24 cellular contexts compared by ENCODE assay signal in the genomic region with DNA sequence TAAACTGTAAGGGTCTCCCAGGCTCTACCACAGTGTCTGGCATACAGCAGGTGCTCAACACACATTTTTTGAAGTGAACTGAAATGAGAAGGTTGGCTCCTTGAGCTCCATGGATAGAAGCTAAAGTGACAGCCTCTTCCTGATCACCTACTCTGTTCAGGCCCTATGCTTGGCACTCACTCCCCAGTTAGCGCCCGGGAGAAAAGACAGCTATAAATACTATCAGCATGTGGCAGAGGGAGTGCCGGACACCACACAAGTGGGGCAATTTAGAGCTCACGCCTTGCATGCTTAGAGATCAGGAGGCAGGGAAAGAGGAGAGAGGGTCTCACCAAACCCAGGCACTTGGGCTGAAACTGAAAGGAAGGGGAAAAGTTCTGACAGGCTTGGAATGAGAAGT.
"Had no signal": no experiment of that assay in that cellular context is flagged by ENCODE, and none has a peak within 500 bp of the region (broad histone marks: within the 10 kb centered on the region; RNA-seq: fewer than 3 reads in every experiment).

No MANE protein-coding gene starts in this region.

- H3K9me3 Mint-ChIP-seq: activated CD4-positive, alpha-beta T cell treated with anti-CD3 and anti-CD28 coated beads, Interleukin-2, amount 10 ng/mL, durations not matched to agents 24 days and 14 days; activated CD8-positive, alpha-beta T cell treated with anti-CD3 and anti-CD28 coated beads for 36 hours; activated naive CD4-positive, alpha-beta T cell treated with anti-CD3 and anti-CD28 coated beads, Interleukin-2, amount 10 ng/mL, durations not matched to agents 7 days and 5 days; activated T-cell treated with anti-CD3 and anti-CD28 coated beads, Interleukin-2, amount 50 U/mL, for 24 hours; activated T-helper 1 cell treated with anti-CD3 and anti-CD28 coated beads, Interleukin-12 subunit alpha, Interleukin-12 subunit beta, Interleukin-2, Interleukin-4 antibody, amounts not matched to agents 30 ng/mL and 10 ng/mL and 1 ng/mL, durations not matched to agents 14 hours and 24 hours and 36 hours; T-helper 1 cell treated with Interleukin-12 subunit alpha and Interleukin-12 subunit beta and Interleukin-4 antibody, amounts not matched to agents 30 μg/mL and 1 μg/mL, for 36 hours; T-helper 2 cell treated with Interferon-gamma antibody and Interleukin-4, amounts not matched to agents 5 μg/mL and 100 μg/mL, for 36 hours had no signal

- H3K36me3 ChIP-seq: cardiac muscle cell had no signal

- H3K27ac ChIP-seq: cardiac muscle cell, KMS-11 had no signal

- H3K4me3 ChIP-seq: cardiac muscle cell had no signal

- H3K4me3 Mint-ChIP-seq: activated CD4-positive, alpha-beta T cell treated with anti-CD3 and anti-CD28 coated beads, Interleukin-2, amount 10 ng/mL, durations not matched to agents 24 days and 14 days; activated CD8-positive, alpha-beta T cell treated with anti-CD3 and anti-CD28 coated beads for 36 hours; activated naive CD4-positive, alpha-beta T cell treated with anti-CD3 and anti-CD28 coated beads, Interleukin-2, amount 10 ng/mL, durations not matched to agents 7 days and 5 days; activated naive CD8-positive, alpha-beta T cell; activated T-cell treated with anti-CD3 and anti-CD28 coated beads, Interleukin-2, amount 50 U/mL, for 24 hours; activated T-helper 1 cell treated with anti-CD3 and anti-CD28 coated beads, Interleukin-12 subunit alpha, Interleukin-12 subunit beta, Interleukin-2, Interleukin-4 antibody, amounts not matched to agents 30 ng/mL and 10 ng/mL and 1 ng/mL, durations not matched to agents 14 hours and 24 hours and 36 hours; T-helper 1 cell treated with Interleukin-12 subunit alpha and Interleukin-12 subunit beta and Interleukin-4 antibody, amounts not matched to agents 30 μg/mL and 1 μg/mL, for 36 hours; T-helper 2 cell treated with Interferon-gamma antibody and Interleukin-4, amounts not matched to agents 5 μg/mL and 100 μg/mL, for 36 hours had no signal

- H3K4me1 Mint-ChIP-seq: activated CD4-positive, alpha-beta T cell treated with anti-CD3 and anti-CD28 coated beads, Interleukin-2, amount 10 ng/mL, durations not matched to agents 24 days and 14 days; activated naive CD4-positive, alpha-beta T cell treated with anti-CD3 and anti-CD28 coated beads, Interleukin-2, amount 10 ng/mL, durations not matched to agents 7 days and 5 days had no signal

- H3K27ac Mint-ChIP-seq: activated CD4-positive, alpha-beta T cell treated with anti-CD3 and anti-CD28 coated beads, Interleukin-2, amount 10 ng/mL, durations not matched to agents 24 days and 14 days; activated CD8-positive, alpha-beta T cell treated with anti-CD3 and anti-CD28 coated beads for 36 hours; activated naive CD4-positive, alpha-beta T cell treated with anti-CD3 and anti-CD28 coated beads, Interleukin-2, amount 10 ng/mL, durations not matched to agents 7 days and 5 days; activated naive CD8-positive, alpha-beta T cell; activated T-cell treated with anti-CD3 and anti-CD28 coated beads, Interleukin-2, amount 50 U/mL, for 24 hours; activated T-helper 1 cell treated with anti-CD3 and anti-CD28 coated beads, Interleukin-12 subunit alpha, Interleukin-12 subunit beta, Interleukin-2, Interleukin-4 antibody, amounts not matched to agents 30 ng/mL and 10 ng/mL and 1 ng/mL, durations not matched to agents 14 hours and 24 hours and 36 hours; T-helper 1 cell treated with Interleukin-12 subunit alpha and Interleukin-12 subunit beta and Interleukin-4 antibody, amounts not matched to agents 30 μg/mL and 1 μg/mL, for 36 hours; T-helper 2 cell treated with Interferon-gamma antibody and Interleukin-4, amounts not matched to agents 5 μg/mL and 100 μg/mL, for 36 hours had no signal

- H3K36me3 Mint-ChIP-seq: activated naive CD4-positive, alpha-beta T cell treated with anti-CD3 and anti-CD28 coated beads, Interleukin-2, amount 10 ng/mL, durations not matched to agents 7 days and 5 days; activated naive CD8-positive, alpha-beta T cell had no signal

- DNase-seq: activated CD4-positive, alpha-beta T cell treated with anti-CD3 and anti-CD28 coated beads, Interleukin-2, amount 10 ng/mL, durations not matched to agents 24 days and 14 days; activated CD4-positive, alpha-beta T cell treated with anti-CD3 and anti-CD28 coated beads, Interleukin-2, amount 50 U/mL, for 4 hours; activated naive CD4-positive, alpha-beta T cell treated with anti-CD3 and anti-CD28 coated beads, Interleukin-2, amount 10 ng/mL, durations not matched to agents 7 days and 5 days; activated T-cell treated with anti-CD3 and anti-CD28 coated beads, Interleukin-2, amount 50 U/mL, for 24 hours; amniotic stem cell; aorta; MM.1S; MV-4-11; NCI-H1092; NCI-H1436 treated with DMSO at 0.1 percent for 48 hours; NCI-H1694 treated with DMSO at 0.1 percent for 48 hours; NCI-H2029; NCI-H345; NCI-H524 treated with DMSO at 0.1 percent for 48 hours; NCI-H82; SIG-M5 had no signal

- ATAC-seq: Panc1 had no signal
